ENCODE assay signal across 1 cellular context in the genomic region with DNA sequence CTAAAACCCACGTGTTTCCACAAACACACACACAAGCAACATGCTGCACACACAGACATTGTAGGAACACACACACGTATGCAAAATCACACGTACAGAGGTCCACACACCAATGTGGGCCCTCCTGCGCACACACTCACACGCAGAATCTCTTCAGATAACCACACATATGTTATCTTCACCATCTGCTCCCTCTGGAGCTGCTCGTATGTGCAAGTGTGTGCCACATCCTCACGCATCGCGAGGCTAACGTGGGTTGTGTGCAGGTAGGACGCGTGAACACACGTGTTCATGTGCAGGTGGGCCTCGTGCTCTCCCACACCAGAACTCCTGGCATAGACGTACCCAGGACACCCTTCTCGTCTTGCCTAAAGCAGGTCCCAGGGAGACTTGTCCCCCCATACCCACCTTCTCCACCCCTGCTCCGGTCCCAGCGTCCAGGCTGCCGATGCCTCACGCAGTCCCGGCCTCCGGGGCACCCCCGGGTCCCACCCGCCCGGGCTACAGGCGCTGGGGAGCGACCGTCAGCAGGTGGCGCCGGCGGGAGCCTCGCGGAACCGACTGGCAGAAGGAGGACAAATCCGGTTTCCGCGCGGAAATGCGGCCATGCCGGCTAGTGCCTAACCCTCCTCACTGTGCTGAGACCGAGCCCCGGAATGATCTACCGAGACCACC.
TF ChIP-seq lines count a peak whose summit lies in the region.

No MANE protein-coding gene starts in this region.

TF ChIP-seq in GM12878, 131 proteins besides CTCF, POLR2A, EP300 and RAD21 (continued from another document):
- peak; percentile 23; the same call in 1 of the 2 replicates for TF ChIP-seq SMC3 (IDR thresholded peaks at IDR 0.05; ENCODE audit: borderline replicate concordance, low read length)
- no peak for TF ChIP-seq NR2C1 (IDR thresholded peaks at IDR 0.05)
- TF ChIP-seq YY1 (IDR thresholded peaks at IDR 0.05; ENCODE audit: low read depth, low read length), result 0 out of 2 replicates have a peak, but pooled peaks have one; percentile 21
- TF ChIP-seq ZNF24 (IDR thresholded peaks at IDR 0.05), result no peak
- no peak for TF ChIP-seq LARP7 (IDR thresholded peaks at IDR 0.05)
- no peak for TF ChIP-seq BHLHE40 (IDR thresholded peaks at IDR 0.05; ENCODE audit: borderline replicate concordance in 1 of 2, low read depth in 2 of 2, low read length in 1 of 2)
